In the genomic region with DNA sequence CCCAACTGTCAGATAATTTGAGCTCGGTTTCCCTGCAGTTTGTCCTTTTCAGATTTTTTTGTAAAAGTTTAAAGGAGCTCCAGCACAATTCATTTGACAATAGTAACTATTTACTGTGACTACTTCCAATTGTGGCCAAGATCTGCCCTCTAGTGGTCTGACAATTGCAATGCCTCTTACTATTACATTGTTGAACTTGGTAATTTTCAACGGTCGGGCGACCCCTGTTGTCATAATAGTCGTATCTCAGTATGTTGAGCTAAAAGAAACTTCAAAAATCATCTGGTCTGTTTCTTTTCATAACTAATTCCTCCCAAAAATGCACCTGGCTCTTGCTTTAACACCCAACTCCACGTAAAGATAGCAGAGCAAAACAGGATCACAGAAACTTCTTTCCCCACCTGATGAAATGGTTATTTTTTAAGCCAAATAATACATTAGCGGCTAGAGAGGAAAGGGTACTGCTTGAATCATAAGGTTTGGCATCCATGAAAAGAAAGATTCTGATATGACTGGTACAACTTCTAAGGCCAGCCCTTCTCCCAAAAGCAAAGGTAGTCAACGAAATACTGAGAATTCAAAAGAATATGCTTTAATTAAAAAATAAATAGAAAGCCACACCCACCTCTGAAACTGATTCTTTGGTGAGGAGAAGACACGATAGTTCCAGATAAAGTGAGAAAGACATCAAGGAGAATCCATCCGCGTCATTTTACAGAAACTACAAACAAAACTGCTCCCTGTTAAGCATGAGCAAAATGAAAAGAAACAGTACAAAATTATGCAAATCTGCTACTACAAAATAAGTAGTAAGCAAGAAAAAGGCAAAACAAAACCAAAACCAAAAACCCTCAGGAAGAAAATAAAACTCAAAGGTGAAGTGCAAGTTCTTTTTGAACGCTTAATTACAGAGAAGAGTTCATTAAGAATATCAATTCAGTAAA, we compare ENCODE assay signal across 8 cellular contexts.
DNase-seq lines count a peak whose midpoint lies in the region; ATAC-seq, FAIRE-seq and TF ChIP-seq lines count a peak whose summit lies in the region.

No MANE protein-coding gene starts in this region.

- H3K4me2 ChIP-seq in hepatocyte, result no peak overlapping the region

- ATAC-seq in HG02938 (IDR thresholded peaks at IDR 0.05; ENCODE audit: unreplicated experiment) (peak; percentile 92), T-helper 17 cell (peak; percentile 98)

- H3K27ac ChIP-seq in ascending aorta, result no peak overlapping the region
- H3K27ac ChIP-seq in hepatocyte, result no peak overlapping the region
- no peak overlapping the region for H3K27ac ChIP-seq in small intestine (ENCODE audit: low read depth in 1 of 2, low read length in 1 of 2)

- H3K4me3 ChIP-seq in ascending aorta (peak overlapping the region; percentile 36 to 47), hepatocyte (no peak overlapping the region), small intestine (ENCODE audit: low read depth in 1 of 2, low read length in 2 of 2) (no peak overlapping the region)

- H3K36me3 ChIP-seq in ascending aorta, result no peaks in the 10 kb centered on the region
- H3K36me3 ChIP-seq in hepatocyte (replicated peaks; ENCODE audit: insufficient read depth, low read depth), result no peaks in the 10 kb centered on the region
- H3K36me3 ChIP-seq in small intestine (ENCODE audit: control insufficient read depth in 2 of 2, insufficient read depth in 2 of 2, low read length in 2 of 2), result no peaks in the 10 kb centered on the region

- H3K27me3 ChIP-seq in ascending aorta (no peaks in the 10 kb centered on the region), hepatocyte (no peaks in the 10 kb centered on the region), small intestine (ENCODE audit: control insufficient read depth in 2 of 2, insufficient read depth in 2 of 2, low read length in 2 of 2) (no peaks in the 10 kb centered on the region)

- H3K36me3 Mint-ChIP-seq in T-helper 17 cell (ENCODE audit: low read depth), result no peaks in the 10 kb centered on the region

- peak overlapping the region; percentile 82 for H3K4me3 Mint-ChIP-seq in T-helper 17 cell

- H3K4me1 ChIP-seq in ascending aorta (peaks cover 0 to 12% of the 10 kb centered on the region in 2 donors), hepatocyte (ENCODE audit: insufficient read depth) (no peaks in the 10 kb centered on the region), small intestine (ENCODE audit: control insufficient read depth in 2 of 2, insufficient read depth in 1 of 2, low read depth in 1 of 2, low read length in 1 of 2) (peaks cover 0 to 2% of the 10 kb centered on the region in 2 donors)

- peaks cover 22% of the 10 kb centered on the region for H3K4me1 Mint-ChIP-seq in T-helper 17 cell

- peaks cover 39% of the 10 kb centered on the region for H3K27me3 Mint-ChIP-seq in T-helper 17 cell

- H3K79me2 ChIP-seq in hepatocyte, result no peaks in the 10 kb centered on the region

- intact Hi-C loops in ascending aorta (cut with DNase I), result loop anchor here (1.0 to 5.0 kb wide), 6 partner anchors 96 to 554 kb away; a partner anchor contains a TSS

- no peaks in the 10 kb centered on the region for H3K9me3 ChIP-seq in T-helper 17 cell (ENCODE audit: control insufficient read depth, low read length, poor library complexity, severe bottlenecking)
- H3K9me3 ChIP-seq in ascending aorta, result no peaks in the 10 kb centered on the region
- H3K9me3 ChIP-seq in hepatocyte (ENCODE audit: low read depth), result no peaks in the 10 kb centered on the region
- no peaks in the 10 kb centered on the region for H3K9me3 ChIP-seq in small intestine (ENCODE audit: control insufficient read depth, low read depth)

- no peaks in the 10 kb centered on the region for H4K20me1 ChIP-seq in hepatocyte (ENCODE audit: insufficient read depth, poor library complexity, severe bottlenecking)

- H3K27ac Mint-ChIP-seq in T-helper 17 cell, result peak overlapping the region; percentile 47

- peak; percentile 82 to 93 (median 87) for TF ChIP-seq CTCF in ascending aorta (IDR thresholded peaks at IDR 0.05)
- peak; percentile 99 for TF ChIP-seq CTCF in hepatocyte (IDR thresholded peaks at IDR 0.05; ENCODE audit: poor library complexity)

- H3K9me2 ChIP-seq in hepatocyte (replicated peaks; ENCODE audit: insufficient read depth), result no peaks in the 10 kb centered on the region

- WGBS in hepatocyte (ENCODE audit: low lambda C conversion rate, missing lambda C conversion rate), result 35% methylated on average over 12 of the region's 12 CpGs
- WGBS in small intestine, 3 donors, result 12 to 23% (median 16%) methylated on average over 12 of the region's 12 CpGs

- peak overlapping the region; percentile 42 for H2AFZ ChIP-seq in hepatocyte

- peak; percentile 87 for FAIRE-seq in small intestine (lab: Jason Lieb, UNC)

- peak; percentile 63 for DNase-seq in activated gamma-delta T cell treated with Interleukin-2 at 50 U/mL for 16 hours
- DNase-seq in activated gamma-delta T cell (lab: John Stamatoyannopoulos, UW), result no peak
- DNase-seq in NCI-H1694 (lab: John Stamatoyannopoulos, UW), result peak; percentile 86
- peak in 2 of 3 donors; percentile 26 to 42 for DNase-seq in T-helper 17 cell
- DNase-seq in ascending aorta (ENCODE audit: low spot score in 2 of 2), result peak in 1 of 2 donors; percentile 88
- DNase-seq in hepatocyte (ENCODE audit: low spot score), result peak; percentile 93
- peak; percentile 81 for DNase-seq in small intestine

Comparison
In these comparisons a context has a peak if more than half of its experiments do, and no peak if none do; other contexts are left out.
1. H3K4me3 ChIP-seq: peak in ascending aorta (2 of 2); none in hepatocyte (single experiment) and small intestine (0 of 2).